ENCODE assay signal across 19 cellular contexts in genomic region chr4:88605744-88606143, GRCh38. TPM values are rescaled to one million over a fixed set of nuclear protein-coding genes. Genes with fewer than 3 reads are reported as not detected.
A peak's percentile ranks its signal among the peaks of the same experiment; 100 is the strongest.
DNase-seq lines count a peak whose midpoint lies in the region; ATAC-seq and TF ChIP-seq lines count a peak whose summit lies in the region.
"Had no signal": no experiment of that assay in that cellular context is flagged by ENCODE, and none has a peak within 500 bp of the region (broad histone marks: within the 10 kb centered on the region; RNA-seq: fewer than 3 reads in every experiment).

No MANE protein-coding gene starts in this region.

- intact Hi-C loops in activated naive CD4-positive, alpha-beta T cell treated with anti-CD3 and anti-CD28 coated beads for 36 hours (cut with micrococcal nuclease) = no loop called here

- peaks cover 35% of the 10 kb centered on the region for H3K36me3 Mint-ChIP-seq in activated naive CD4-positive, alpha-beta T cell treated with anti-CD3 and anti-CD28 coated beads for 36 hours (ENCODE audit: low read depth)
- peaks cover 19 to 73% of the 10 kb centered on the region in 2 donors for H3K36me3 Mint-ChIP-seq in activated naive CD4-positive, alpha-beta T cell treated with anti-CD3 and anti-CD28 coated beads, Interleukin-2, amount 50 U/mL, for 72 hours
- peaks cover 67% of the 10 kb centered on the region for H3K36me3 Mint-ChIP-seq in activated CD8-positive, alpha-beta T cell treated with anti-CD3 and anti-CD28 coated beads, Interleukin-2, amount 10 ng/mL, durations not matched to agents 7 days and 5 days (ENCODE audit: low read depth)
- peaks cover 74% of the 10 kb centered on the region for H3K36me3 Mint-ChIP-seq in stimulated activated effector memory CD8-positive, alpha-beta T cell treated with anti-CD3 and anti-CD28 coated beads, Interleukin-12 subunit alpha, Interleukin-12 subunit beta, amount 100 ng/mL, for 72 hours
- H3K36me3 Mint-ChIP-seq in chondrocyte (ENCODE audit: low read depth) = peaks cover 9% of the 10 kb centered on the region

- H3K4me3 Mint-ChIP-seq in activated naive CD4-positive, alpha-beta T cell treated with anti-CD3 and anti-CD28 coated beads for 36 hours = no peak overlapping the region
- H3K4me3 Mint-ChIP-seq in activated CD8-positive, alpha-beta T cell treated with anti-CD3 and anti-CD28 coated beads, Interleukin-2, amount 10 ng/mL, durations not matched to agents 7 days and 5 days = no peak overlapping the region
- H3K4me3 Mint-ChIP-seq in stimulated activated effector memory CD8-positive, alpha-beta T cell treated with anti-CD3 and anti-CD28 coated beads, Interleukin-12 subunit alpha, Interleukin-12 subunit beta, amount 100 ng/mL, for 72 hours = no peak overlapping the region
- H3K4me3 Mint-ChIP-seq in chondrocyte (ENCODE audit: unreplicated experiment) = no peak overlapping the region
- H3K4me3 Mint-ChIP-seq: activated B cell treated with CpG ODN at 0.5 μM for 24 hours; stimulated activated naive B cell treated with anti-CD40 and anti-IgM and Interleukin-4, amounts not matched to agents 10 μg/mL and 1 μg/mL and 100 μg/mL, for 72 hours had no signal

- no peaks in the 10 kb centered on the region for H3K27me3 Mint-ChIP-seq in activated naive CD4-positive, alpha-beta T cell treated with anti-CD3 and anti-CD28 coated beads for 36 hours (ENCODE audit: low read depth)
- no peaks in the 10 kb centered on the region for H3K27me3 Mint-ChIP-seq in activated CD8-positive, alpha-beta T cell treated with anti-CD3 and anti-CD28 coated beads, Interleukin-2, amount 10 ng/mL, durations not matched to agents 7 days and 5 days (ENCODE audit: low read depth)
- H3K27me3 Mint-ChIP-seq in chondrocyte (ENCODE audit: low read depth) = no peaks in the 10 kb centered on the region
- H3K27me3 Mint-ChIP-seq: activated B cell treated with CpG ODN at 0.5 μM for 24 hours; stimulated activated naive B cell treated with anti-CD40 and anti-IgM and Interleukin-4, amounts not matched to agents 10 μg/mL and 1 μg/mL and 100 μg/mL, for 72 hours had no signal

- peaks cover 64% of the 10 kb centered on the region for H3K4me1 Mint-ChIP-seq in activated naive CD4-positive, alpha-beta T cell treated with anti-CD3 and anti-CD28 coated beads for 36 hours (ENCODE audit: low read depth)
- peaks cover 50% of the 10 kb centered on the region for H3K4me1 Mint-ChIP-seq in activated CD8-positive, alpha-beta T cell treated with anti-CD3 and anti-CD28 coated beads, Interleukin-2, amount 10 ng/mL, durations not matched to agents 7 days and 5 days (ENCODE audit: low read depth)
- H3K4me1 Mint-ChIP-seq in stimulated activated effector memory CD8-positive, alpha-beta T cell treated with anti-CD3 and anti-CD28 coated beads, Interleukin-12 subunit alpha, Interleukin-12 subunit beta, amount 100 ng/mL, for 72 hours = peaks cover 49% of the 10 kb centered on the region
- peaks cover 10% of the 10 kb centered on the region for H3K4me1 Mint-ChIP-seq in chondrocyte (ENCODE audit: low read depth)

- H3K9me3 Mint-ChIP-seq in activated naive CD4-positive, alpha-beta T cell treated with anti-CD3 and anti-CD28 coated beads for 36 hours = peaks cover 8% of the 10 kb centered on the region
- H3K9me3 Mint-ChIP-seq in activated naive CD4-positive, alpha-beta T cell treated with anti-CD3 and anti-CD28 coated beads, Interleukin-2, amount 50 U/mL, for 72 hours = peaks cover 11 to 29% of the 10 kb centered on the region in 2 donors
- peaks cover 6% of the 10 kb centered on the region for H3K9me3 Mint-ChIP-seq in activated CD8-positive, alpha-beta T cell treated with anti-CD3 and anti-CD28 coated beads, Interleukin-2, amount 10 ng/mL, durations not matched to agents 7 days and 5 days (ENCODE audit: insufficient read depth)
- peaks cover 2% of the 10 kb centered on the region for H3K9me3 Mint-ChIP-seq in stimulated activated effector memory CD8-positive, alpha-beta T cell treated with anti-CD3 and anti-CD28 coated beads, Interleukin-12 subunit alpha, Interleukin-12 subunit beta, amount 100 ng/mL, for 72 hours
- no peaks in the 10 kb centered on the region for H3K9me3 Mint-ChIP-seq in chondrocyte (ENCODE audit: low read depth)

- no peak for ATAC-seq in activated naive CD4-positive, alpha-beta T cell treated with anti-CD3 and anti-CD28 coated beads, Interleukin-2, amount 50 U/mL, for 72 hours
- ATAC-seq in HG02610 (IDR thresholded peaks at IDR 0.05; ENCODE audit: unreplicated experiment) (peak; percentile 68), left lobe of liver (no peak)
- peak; percentile 63 for ATAC-seq in activated CD8-positive, alpha-beta T cell treated with anti-CD3 and anti-CD28 coated beads, Interleukin-2, amount 10 ng/mL, durations not matched to agents 7 days and 5 days
- no peak for ATAC-seq in stimulated activated effector memory CD8-positive, alpha-beta T cell treated with anti-CD3 and anti-CD28 coated beads, Interleukin-12 subunit alpha, Interleukin-12 subunit beta, amount 100 ng/mL, for 72 hours
- ATAC-seq: left lung had no signal

- peak; percentile 19 for DNase-seq in activated naive CD4-positive, alpha-beta T cell treated with anti-CD3 and anti-CD28 coated beads for 36 hours
- no peak for DNase-seq in activated naive CD4-positive, alpha-beta T cell treated with anti-CD3 and anti-CD28 coated beads, Interleukin-2, amount 50 U/mL, for 72 hours (ENCODE audit: low spot score in 2 of 2)
- DNase-seq in activated CD8-positive, alpha-beta T cell treated with anti-CD3 and anti-CD28 coated beads, Interleukin-2, amount 10 ng/mL, durations not matched to agents 7 days and 5 days = peak; percentile 32
- DNase-seq in stimulated activated effector memory CD8-positive, alpha-beta T cell treated with anti-CD3 and anti-CD28 coated beads, Interleukin-12 subunit alpha, Interleukin-12 subunit beta, amount 100 ng/mL, for 72 hours (ENCODE audit: low spot score in 2 of 2) = no peak
- DNase-seq in left lobe of liver (ENCODE audit: low spot score) (no peak), anterior cingulate cortex (lab: John Stamatoyannopoulos, UW) (no peak), chondrocyte (ENCODE audit: low spot score) (no peak)
- DNase-seq: ACHN; activated B cell treated with CpG ODN at 0.5 μM for 24 hours; activated CD8-positive, alpha-beta memory T cell treated with anti-CD3 and anti-CD28 coated beads, Interleukin-2, amount 50 U/mL, for 48 hours; caudate nucleus; COR-L47; foreskin fibroblast; left lung; NCI-H1436 treated with DMSO at 0.1 percent for 48 hours; RPMI8226; stimulated activated naive B cell treated with anti-CD40 and anti-IgM and Interleukin-4, amounts not matched to agents 10 μg/mL and 1 μg/mL and 100 μg/mL, for 72 hours; SW 1271 had no signal

- no peak for TF ChIP-seq CTCF in chondrocyte (IDR thresholded peaks at IDR 0.05)

- H3K27ac Mint-ChIP-seq in activated naive CD4-positive, alpha-beta T cell treated with anti-CD3 and anti-CD28 coated beads for 36 hours = no peak overlapping the region
- H3K27ac Mint-ChIP-seq in activated naive CD4-positive, alpha-beta T cell treated with anti-CD3 and anti-CD28 coated beads, Interleukin-2, amount 50 U/mL, for 72 hours = peak overlapping the region in 1 of 2 donors; percentile 58
- no peak overlapping the region for H3K27ac Mint-ChIP-seq in activated CD8-positive, alpha-beta T cell treated with anti-CD3 and anti-CD28 coated beads, Interleukin-2, amount 10 ng/mL, durations not matched to agents 7 days and 5 days
- H3K27ac Mint-ChIP-seq in stimulated activated effector memory CD8-positive, alpha-beta T cell treated with anti-CD3 and anti-CD28 coated beads, Interleukin-12 subunit alpha, Interleukin-12 subunit beta, amount 100 ng/mL, for 72 hours = peak overlapping the region; percentile 60
- no peak overlapping the region for H3K27ac Mint-ChIP-seq in chondrocyte (ENCODE audit: unreplicated experiment)
- H3K27ac Mint-ChIP-seq: stimulated activated naive B cell treated with anti-CD40 and anti-IgM and Interleukin-4, amounts not matched to agents 10 μg/mL and 1 μg/mL and 100 μg/mL, for 72 hours had no signal

- POLR2A ChIA-PET in activated CD8-positive, alpha-beta T cell treated with anti-CD3 and anti-CD28 coated beads, Interleukin-2, amount 10 ng/mL, durations not matched to agents 7 days and 5 days (lab: Charles Lee) = no interaction called here

- CTCF ChIA-PET in activated naive CD4-positive, alpha-beta T cell treated with anti-CD3 and anti-CD28 coated beads for 36 hours (lab: Charles Lee) = interaction anchor here (1.0 kb wide), 1 partner anchor 15 kb away, joined by 3 read pairs; no protein-coding TSS in a partner anchor
- CTCF ChIA-PET in activated CD8-positive, alpha-beta T cell treated with anti-CD3 and anti-CD28 coated beads, Interleukin-2, amount 10 ng/mL, durations not matched to agents 7 days and 5 days (lab: Charles Lee) = no interaction called here

RNA-seq across cellular contexts. Expression of gene HERC3, which starts 13.5 kb away (rescaled TPM):
- total RNA-seq in activated naive CD4-positive, alpha-beta T cell treated with anti-CD3 and anti-CD28 coated beads for 36 hours = 10 to 100 TPM; 24.4 to 25.8 TPM
- total RNA-seq in activated naive CD4-positive, alpha-beta T cell treated with anti-CD3 and anti-CD28 coated beads, Interleukin-2, amount 50 U/mL, for 72 hours = 10 to 100 TPM; 29.9 to 64.3 TPM
- total RNA-seq in activated CD8-positive, alpha-beta T cell treated with anti-CD3 and anti-CD28 coated beads, Interleukin-2, amount 10 ng/mL, durations not matched to agents 7 days and 5 days = 10 to 100 TPM; 22.7 to 26.1 TPM
- 12.3 TPM for total RNA-seq in left lobe of liver
- 14.0 to 16.7 TPM (median 16.6 TPM) in 3 replicates for total RNA-seq in chondrocyte

Comparison
In these comparisons a context has a peak if more than half of its experiments do, and no peak if none do; other contexts are left out.
1. DNase-seq: peak in activated naive CD4-positive, alpha-beta T cell treated with anti-CD3 and anti-CD28 coated beads for 36 hours (single experiment) and activated CD8-positive, alpha-beta T cell treated with anti-CD3 and anti-CD28 coated beads, Interleukin-2, amount 10 ng/mL, durations not matched to agents 7 days and 5 days (single experiment); none in activated naive CD4-positive, alpha-beta T cell treated with anti-CD3 and anti-CD28 coated beads, Interleukin-2, amount 50 U/mL, for 72 hours (0 of 2), stimulated activated effector memory CD8-positive, alpha-beta T cell treated with anti-CD3 and anti-CD28 coated beads, Interleukin-12 subunit alpha, Interleukin-12 subunit beta, amount 100 ng/mL, for 72 hours (0 of 2), left lobe of liver (single experiment), anterior cingulate cortex (0 of 58) and chondrocyte (single experiment).
2. ATAC-seq: peak in HG02610 (single experiment) and activated CD8-positive, alpha-beta T cell treated with anti-CD3 and anti-CD28 coated beads, Interleukin-2, amount 10 ng/mL, durations not matched to agents 7 days and 5 days (single experiment); none in activated naive CD4-positive, alpha-beta T cell treated with anti-CD3 and anti-CD28 coated beads, Interleukin-2, amount 50 U/mL, for 72 hours (0 of 2), stimulated activated effector memory CD8-positive, alpha-beta T cell treated with anti-CD3 and anti-CD28 coated beads, Interleukin-12 subunit alpha, Interleukin-12 subunit beta, amount 100 ng/mL, for 72 hours (single experiment) and left lobe of liver (single experiment).